ENCODE assay signal across 15 cellular contexts in genomic region chr20:62825994-62826645, GRCh38. TPM values are rescaled to one million over a fixed set of nuclear protein-coding genes. Genes with fewer than 3 reads are reported as not detected.
"Had no signal": no experiment of that assay in that cellular context is flagged by ENCODE, and none has a peak within 500 bp of the region (broad histone marks: within the 10 kb centered on the region; RNA-seq: fewer than 3 reads in every experiment).

No MANE protein-coding gene starts in this region.

- H3K36me3 Mint-ChIP-seq: neural progenitor cell had no signal

- H3K27ac ChIP-seq: cardiac muscle cell, gastrocnemius medialis, heart right ventricle, neural progenitor cell, parathyroid adenoma had no signal

- H3K36me3 ChIP-seq: cardiac muscle cell, gastrocnemius medialis, heart right ventricle, neural progenitor cell had no signal

- H3K4me1 ChIP-seq: parathyroid adenoma had no signal

- DNase-seq: activated CD4-positive, alpha-beta T cell treated with anti-CD3 and anti-CD28 coated beads for 1 hour; activated CD4-positive, alpha-beta T cell treated with anti-CD3 and anti-CD28 coated beads, Interleukin-2, amount 50 U/mL, for 4 hours; activated naive CD4-positive, alpha-beta T cell treated with anti-CD3 and anti-CD28 coated beads for 36 hours; dorsolateral prefrontal cortex; erythroblast; gastrocnemius medialis; stimulated activated CD4-positive, alpha-beta T cell treated with anti-CD3 and anti-CD28 coated beads, Interleukin-2, amount 100 ng/mL, for 48 hours; stimulated activated naive CD4-positive, alpha-beta T cell; T-helper 2 cell; trophoblast cell had no signal

- H3K27me3 ChIP-seq: cardiac muscle cell, dorsolateral prefrontal cortex, heart right ventricle, neural progenitor cell had no signal

- H3K27me3 Mint-ChIP-seq: activated T-helper 17 cell treated with anti-CD3 and anti-CD28 coated beads, Interleukin-2, amount 50 U/mL, for 72 hours had no signal

- H3K27ac Mint-ChIP-seq: activated naive CD4-positive, alpha-beta T cell treated with anti-CD3 and anti-CD28 coated beads for 36 hours; activated T-helper 17 cell treated with anti-CD3 and anti-CD28 coated beads, Interleukin-2, amount 50 U/mL, for 72 hours; neural progenitor cell had no signal

- H3K4me3 Mint-ChIP-seq: activated naive CD4-positive, alpha-beta T cell treated with anti-CD3 and anti-CD28 coated beads for 36 hours; activated T-helper 17 cell treated with anti-CD3 and anti-CD28 coated beads, Interleukin-2, amount 50 U/mL, for 72 hours; neural progenitor cell had no signal

- H2AFZ ChIP-seq: neural progenitor cell, parathyroid adenoma had no signal

- ATAC-seq: activated T-helper 17 cell treated with anti-CD3 and anti-CD28 coated beads, Interleukin-2, amount 50 U/mL, for 72 hours; gastrocnemius medialis had no signal

- H3K4me1 Mint-ChIP-seq: activated T-helper 17 cell treated with anti-CD3 and anti-CD28 coated beads, Interleukin-2, amount 50 U/mL, for 72 hours had no signal

- H3K79me2 ChIP-seq: parathyroid adenoma had no signal

- H3K9me3 Mint-ChIP-seq: activated naive CD4-positive, alpha-beta T cell treated with anti-CD3 and anti-CD28 coated beads for 36 hours; activated T-helper 17 cell treated with anti-CD3 and anti-CD28 coated beads, Interleukin-2, amount 50 U/mL, for 72 hours; neural progenitor cell had no signal

- H3K9me3 ChIP-seq: gastrocnemius medialis, heart right ventricle had no signal

- H3K9ac ChIP-seq: neural progenitor cell, parathyroid adenoma had no signal

- H3K4me3 ChIP-seq: cardiac muscle cell, dorsolateral prefrontal cortex, gastrocnemius medialis, heart right ventricle, neural progenitor cell had no signal

RNA-seq across cellular contexts. Expression of gene COL9A3, which starts 9.3 kb away (rescaled TPM):
- total RNA-seq: activated naive CD4-positive, alpha-beta T cell treated with anti-CD3 and anti-CD28 coated beads for 36 hours; activated T-helper 17 cell treated with anti-CD3 and anti-CD28 coated beads, Interleukin-2, amount 50 U/mL, for 72 hours had no signal
